In genomic region chr2:31275976-31276375, GRCh38 we compare ENCODE assay signal across 15 cellular contexts. TPM values are rescaled to one million over a fixed set of nuclear protein-coding genes. Genes with fewer than 3 reads are reported as not detected.
"Had no signal": no experiment of that assay in that cellular context is flagged by ENCODE, and none has a peak within 500 bp of the region (broad histone marks: within the 10 kb centered on the region; RNA-seq: fewer than 3 reads in every experiment).

No MANE protein-coding gene starts in this region.

- DNase-seq: activated CD4-positive, alpha-beta T cell treated with anti-CD3 and anti-CD28 coated beads for 1 hour; activated CD8-positive, alpha-beta T cell treated with anti-CD3 and anti-CD28 coated beads for 36 hours; activated effector memory CD4-positive, alpha-beta T cell treated with Interleukin-2 at 50 U/mL for 16 hours; activated naive CD4-positive, alpha-beta T cell treated with anti-CD3 and anti-CD28 coated beads, Interleukin-2, amount 50 U/mL, for 16 hours; activated T-cell treated with anti-CD3 and anti-CD28 coated beads, Interleukin-2, amount 50 U/mL, for 4 hours; dorsolateral prefrontal cortex; endodermal cell; gastrocnemius medialis; left colon; mammary epithelial cell; naive B cell; ovary; stimulated activated CD4-positive, alpha-beta T cell treated with anti-CD3 and anti-CD28 coated beads, Interleukin-12 subunit alpha, Interleukin-12 subunit beta, amount 100 ng/mL, for 4 hours; stimulated activated CD4-positive, alpha-beta T cell treated with anti-CD3 and anti-CD28 coated beads, Interleukin-2, amount 100 ng/mL, for 24 hours had no signal

- H3K4me3 ChIP-seq: dorsolateral prefrontal cortex, gastrocnemius medialis, ovary, thoracic aorta had no signal

RNA-seq across cellular contexts. Expression of gene CAPN14, which starts 58.7 kb away (rescaled TPM):
- total RNA-seq: gastrocnemius medialis had no signal
